Comparison of ENCODE assay signal across 8 cellular contexts in genomic region chr13:98672947-98673545, GRCh38.
DNase-seq lines count a peak whose midpoint lies in the region; ATAC-seq, FAIRE-seq and TF ChIP-seq lines count a peak whose summit lies in the region.

No MANE protein-coding gene starts in this region.

- H3K27me3 Mint-ChIP-seq in activated T-cell treated with anti-CD3 and anti-CD28 coated beads, Interleukin-2, amount 50 U/mL, for 24 hours, result peaks cover under 1% of the 10 kb centered on the region
- peaks cover 0 to 3% (median 0%) of the 10 kb centered on the region in 5 donors for H3K27me3 Mint-ChIP-seq in naive thymus-derived CD8-positive, alpha-beta T cell

- TF ChIP-seq CTCF in fibroblast of mammary gland (conservative IDR thresholded peaks at IDR 0.05; ENCODE audit: control insufficient read depth, insufficient read depth, low read depth, low read length) (peak; percentile 91), thyroid gland (IDR thresholded peaks at IDR 0.05) (peak; percentile 76 to 94 (median 82))

- WGBS in thyroid gland, 2 donors, result 17 to 23% methylated on average over 11 of the region's 11 CpGs

- no peaks in the 10 kb centered on the region for H3K27me3 ChIP-seq in thyroid gland

- POLR2A ChIA-PET in naive thymus-derived CD8-positive, alpha-beta T cell (lab: Charles Lee), result no interaction called here

- no peak for TF ChIP-seq POLR2A in thyroid gland (IDR thresholded peaks at IDR 0.05)

- no peak for FAIRE-seq in HTR-8/SVneo (lab: Jason Lieb, UNC)

- no peak overlapping the region for H3K27ac Mint-ChIP-seq in activated T-cell treated with anti-CD3 and anti-CD28 coated beads, Interleukin-2, amount 50 U/mL, for 24 hours
- no peak overlapping the region for H3K27ac Mint-ChIP-seq in naive thymus-derived CD8-positive, alpha-beta T cell

- H3K9me3 ChIP-seq in thyroid gland, result no peaks in the 10 kb centered on the region

- no peaks in the 10 kb centered on the region for H3K36me3 Mint-ChIP-seq in activated T-cell treated with anti-CD3 and anti-CD28 coated beads, Interleukin-2, amount 50 U/mL, for 24 hours (ENCODE audit: low read depth)
- H3K36me3 Mint-ChIP-seq in naive thymus-derived CD8-positive, alpha-beta T cell, result no peaks in the 10 kb centered on the region

- H3K9me3 Mint-ChIP-seq in activated T-cell treated with anti-CD3 and anti-CD28 coated beads, Interleukin-2, amount 50 U/mL, for 24 hours, result no peaks in the 10 kb centered on the region
- no peaks in the 10 kb centered on the region for H3K9me3 Mint-ChIP-seq in naive thymus-derived CD8-positive, alpha-beta T cell

- no peak overlapping the region for H3K27ac ChIP-seq in thyroid gland

- peaks cover 3% of the 10 kb centered on the region for H3K4me1 Mint-ChIP-seq in activated T-cell treated with anti-CD3 and anti-CD28 coated beads, Interleukin-2, amount 50 U/mL, for 24 hours (ENCODE audit: low read depth)
- peaks cover 0 to 6% (median 3%) of the 10 kb centered on the region in 4 donors for H3K4me1 Mint-ChIP-seq in naive thymus-derived CD8-positive, alpha-beta T cell

- H3K4me3 Mint-ChIP-seq in activated T-cell treated with anti-CD3 and anti-CD28 coated beads, Interleukin-2, amount 50 U/mL, for 24 hours, result no peak overlapping the region
- no peak overlapping the region for H3K4me3 Mint-ChIP-seq in naive thymus-derived CD8-positive, alpha-beta T cell

- H3K36me3 ChIP-seq in thyroid gland, result no peaks in the 10 kb centered on the region

- no peak overlapping the region for H3K4me3 ChIP-seq in fibroblast of mammary gland (ENCODE audit: control insufficient read depth, low read depth, low read length)
- H3K4me3 ChIP-seq in thyroid gland (replicated peaks in 1 of 3), result no peak overlapping the region

- intact Hi-C loops in thyroid gland (cut with DNase I), result loop anchor here (10.0 kb wide), 1 partner anchor 818 kb away; no protein-coding TSS in a partner anchor

- peak; percentile 77 for ATAC-seq in GM19455 (IDR thresholded peaks at IDR 0.05; ENCODE audit: unreplicated experiment)
- ATAC-seq in naive thymus-derived CD8-positive, alpha-beta T cell, result peak; percentile 49 to 65

- peak; percentile 88 for DNase-seq in COLO829 (ENCODE audit: low spot score)
- peak; percentile 58 for DNase-seq in HTR-8/SVneo (ENCODE audit: insufficient read length, low spot score)
- DNase-seq in OCI-M2 (lab: John Stamatoyannopoulos, UW; ENCODE audit: unreplicated experiment), result peak; percentile 9
- peak; percentile 64 for DNase-seq in activated T-cell treated with anti-CD3 and anti-CD28 coated beads, Interleukin-2, amount 50 U/mL, for 24 hours
- DNase-seq in fibroblast of mammary gland (ENCODE audit: low read depth), result peak; percentile 75
- DNase-seq in naive thymus-derived CD8-positive, alpha-beta T cell, result peak in 8 of 10 donors; percentile 19 to 72 (median 43)
- DNase-seq in thyroid gland, result peak; percentile 70 to 72

- peaks cover 0 to 6% of the 10 kb centered on the region in 2 donors for H3K4me1 ChIP-seq in thyroid gland

Comparison
In these comparisons a context has a peak if more than half of its experiments do, and no peak if none do; other contexts are left out.
1. DNase-seq: peak in every context shown above with its lines; median percentile 88 in COLO829; 75 in fibroblast of mammary gland; 71 in thyroid gland; 64 in activated T-cell treated with anti-CD3 and anti-CD28 coated beads, Interleukin-2, amount 50 U/mL, for 24 hours; 58 in HTR-8/SVneo; 43 in naive thymus-derived CD8-positive, alpha-beta T cell; 9 in OCI-M2.